ENCODE assay signal across 8 cellular contexts in the genomic region with DNA sequence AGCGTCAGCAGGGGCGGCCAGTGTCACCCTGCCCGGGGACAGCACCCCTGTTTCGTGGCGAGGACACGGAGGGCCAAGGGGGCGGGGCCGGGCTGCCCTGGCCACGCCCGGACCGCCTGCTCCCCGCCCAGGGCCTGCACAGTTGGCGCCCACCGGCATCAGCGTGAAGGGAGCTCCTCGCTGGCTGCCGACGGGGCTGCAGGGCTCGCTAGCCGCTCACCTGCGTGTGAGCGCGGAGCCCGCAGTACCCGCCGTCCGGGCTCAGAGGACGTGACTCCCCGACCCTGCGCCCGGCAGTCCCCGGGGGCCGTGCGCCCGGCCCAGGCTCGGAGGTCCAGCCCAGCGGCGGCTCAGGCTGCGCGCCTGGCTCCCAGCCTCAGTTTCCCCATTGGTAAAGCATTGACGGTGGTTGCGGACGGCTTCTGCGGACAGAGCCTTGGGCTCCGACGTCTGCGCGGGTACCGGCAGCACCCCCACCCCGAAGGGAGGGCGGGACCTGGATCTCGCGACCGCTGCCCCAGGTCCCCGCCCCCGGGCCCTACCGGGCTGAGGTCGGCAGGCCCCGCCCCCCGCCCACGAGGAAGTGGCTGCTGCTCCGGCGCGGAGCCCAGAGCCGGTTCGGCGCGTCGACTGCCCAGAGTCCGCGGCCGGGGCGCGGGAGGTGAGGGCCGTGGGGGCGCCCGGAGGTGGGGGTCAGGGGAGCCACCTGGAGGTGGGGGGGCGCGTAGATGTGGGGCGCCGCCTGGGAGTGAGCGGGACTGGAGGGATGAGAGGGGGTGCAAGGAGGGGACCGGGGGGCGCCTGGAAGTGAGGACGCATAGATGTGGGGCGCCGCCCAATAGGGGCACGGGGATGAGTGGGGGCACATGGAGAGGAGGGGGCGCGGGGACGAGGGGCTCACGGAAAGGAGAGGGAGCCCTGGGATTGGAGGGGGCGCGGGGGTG. TPM values are rescaled to one million over a fixed set of nuclear protein-coding genes. Genes with fewer than 3 reads are reported as not detected.
DNase-seq lines count a peak whose midpoint lies in the region; ATAC-seq and TF ChIP-seq lines count a peak whose summit lies in the region.

A gene (plus strand): TSS at position 610 of the 944 bp plus-strand sequence. CDS start 10,985 bp downstream, outside the sequence.

- H3K4me3 Mint-ChIP-seq in neural crest cell: peak within 1 kb of the TSS; percentile 89

- H3K4me3 ChIP-seq in fibroblast of pulmonary artery (replicated peaks; ENCODE audit: low read depth, low read length): peak within 1 kb of the TSS; percentile 70

- peaks cover 5% of the 10 kb centered on the region for H3K27me3 Mint-ChIP-seq in neural crest cell (ENCODE audit: low read depth)

- no peak for TF ChIP-seq CTCF in fibroblast of pulmonary artery (IDR thresholded peaks at IDR 0.05; ENCODE audit: low read length, missing control alignments)
- no peak for TF ChIP-seq CTCF in neural crest cell (conservative IDR thresholded peaks at IDR 0.05)

- peak; percentile 55 for ATAC-seq in GM19372 (IDR thresholded peaks at IDR 0.05; ENCODE audit: low read depth, unreplicated experiment)
- ATAC-seq in HG03457 (IDR thresholded peaks at IDR 0.05; ENCODE audit: unreplicated experiment): peak; percentile 35

- peaks cover 18% of the 10 kb centered on the region for H3K4me1 Mint-ChIP-seq in neural crest cell

- no peaks in the 10 kb centered on the region for H3K9me3 Mint-ChIP-seq in neural crest cell

- no peak within 1 kb of the TSS for H3K27ac Mint-ChIP-seq in neural crest cell (ENCODE audit: unreplicated experiment)

- DNase-seq in COLO829 (ENCODE audit: low spot score) (peak; percentile 89), RPMI7951 (ENCODE audit: low read depth) (peak; percentile 70), fibroblast of pulmonary artery (ENCODE audit: low read depth) (peak; percentile 75), neural crest cell (ENCODE audit: low read depth, low spot score) (peak; percentile 36), stromal cell of bone marrow (ENCODE audit: low read depth) (peak; percentile 61)
- peak; percentile 62 to 80 for DNase-seq in activated T-helper 1 cell treated with anti-CD3 and anti-CD28 coated beads, Interleukin-2, amount 50 U/mL, for 16 hours (ENCODE audit: low read depth in 1 of 2, low spot score in 1 of 2)

- no peaks in the 10 kb centered on the region for H3K36me3 Mint-ChIP-seq in neural crest cell (ENCODE audit: low read depth)

RNA-seq across cellular contexts. Expression of the gene that starts here (rescaled TPM):
- 248 and 283 TPM in 2 replicates for total RNA-seq in RPMI7951 (2014; rRNA removed; shearing (Covaris generic))
- total RNA-seq in neural crest cell: 67.7 and 71.6 TPM in 2 replicates

Comparison
In these comparisons a context has a peak if more than half of its experiments do, and no peak if none do; other contexts are left out.
1. Peak in every context shown above with its lines: DNase-seq, ATAC-seq and H3K4me3 ChIP-seq.
2. DNase-seq: peak in every context shown above with its lines; median percentile 89 in COLO829; 75 in fibroblast of pulmonary artery; 71 in activated T-helper 1 cell treated with anti-CD3 and anti-CD28 coated beads, Interleukin-2, amount 50 U/mL, for 16 hours; 70 in RPMI7951; 61 in stromal cell of bone marrow; 36 in neural crest cell.